In genomic region chr6:133502451-133503259, GRCh38 we compare ENCODE assay signal across 9 cellular contexts.
DNase-seq lines count a peak whose midpoint lies in the region; ATAC-seq, FAIRE-seq and TF ChIP-seq lines count a peak whose summit lies in the region.
"Had no signal": no experiment of that assay in that cellular context is flagged by ENCODE, and none has a peak within 500 bp of the region (broad histone marks: within the 10 kb centered on the region; RNA-seq: fewer than 3 reads in every experiment).

No MANE protein-coding gene starts in this region.

- intact Hi-C loops in thyroid gland (cut with DNase I): no loop called here

- peak; percentile 5 for DNase-seq in HTR-8/SVneo (ENCODE audit: insufficient read length, low spot score)
- DNase-seq in cardiac fibroblast (ENCODE audit: low read depth in 2 of 2): peak; percentile 80 to 90
- DNase-seq in kidney glomerular epithelial cell (lab: John Stamatoyannopoulos, UW): peak; percentile 87
- DNase-seq in thyroid gland: peak; percentile 75 to 84
- DNase-seq: NCI-H2081 treated with DMSO at 0.1 percent for 48 hours, T-cell had no signal

- no peaks in the 10 kb centered on the region for H3K36me3 ChIP-seq in thyroid gland

- peak overlapping the region; percentile 76 to 91 (median 83) for H3K27ac ChIP-seq in thyroid gland

- H3K4me3 ChIP-seq in cardiac fibroblast (replicated peaks in 1 of 2; ENCODE audit: low read depth in 2 of 2, low read length in 2 of 2): no peak overlapping the region
- H3K4me3 ChIP-seq in thyroid gland (replicated peaks in 1 of 3): no peak overlapping the region

- no peak for ATAC-seq in GM19351 (IDR thresholded peaks at IDR 0.05; ENCODE audit: unreplicated experiment)
- ATAC-seq in HG03520 (IDR thresholded peaks at IDR 0.05; ENCODE audit: unreplicated experiment): no peak
- ATAC-seq in GM18511 (IDR thresholded peaks at IDR 0.05; ENCODE audit: unreplicated experiment): no peak
- ATAC-seq: T-cell had no signal

- no peak for TF ChIP-seq CTCF in cardiac fibroblast (IDR thresholded peaks at IDR 0.05; ENCODE audit: low read depth, low read length)
- TF ChIP-seq CTCF in thyroid gland (IDR thresholded peaks at IDR 0.05): no peak

- no peaks in the 10 kb centered on the region for H3K27me3 ChIP-seq in thyroid gland

- no peaks in the 10 kb centered on the region for H3K9me3 ChIP-seq in thyroid gland

- WGBS in thyroid gland, 2 donors: 32 to 42% methylated on average over 2 of the region's 2 CpGs

- H3K4me1 ChIP-seq in thyroid gland: peaks cover 41 to 65% of the 10 kb centered on the region in 2 donors

- TF ChIP-seq POLR2A in thyroid gland (IDR thresholded peaks at IDR 0.05): no peak

- FAIRE-seq in HTR-8/SVneo (lab: Jason Lieb, UNC): no peak

Comparison
In these comparisons a context has a peak if more than half of its experiments do, and no peak if none do; other contexts are left out.
1. DNase-seq: peak in every context shown above with its lines; median percentile 87 in kidney glomerular epithelial cell; 85 in cardiac fibroblast; 80 in thyroid gland; 5 in HTR-8/SVneo.